21 cellular contexts compared by ENCODE assay signal in genomic region chr3:99700637-99701268, GRCh38.
DNase-seq lines count a peak whose midpoint lies in the region; ATAC-seq, FAIRE-seq and TF ChIP-seq lines count a peak whose summit lies in the region.
"Had no signal": no experiment of that assay in that cellular context is flagged by ENCODE, and none has a peak within 500 bp of the region (broad histone marks: within the 10 kb centered on the region; RNA-seq: fewer than 3 reads in every experiment).

No MANE protein-coding gene starts in this region.

- WGBS in heart left ventricle, 4 donors = 78 to 83% (median 81%) methylated on average over 8 of the region's 8 CpGs

- FAIRE-seq in endometrium (lab: Jason Lieb, UNC) = peak; percentile 95

- no peaks in the 10 kb centered on the region for H3K36me3 ChIP-seq in heart left ventricle
- H3K36me3 ChIP-seq: esophagus squamous epithelium, tibial nerve, WERI-Rb-1 had no signal

- H3K4me3 Mint-ChIP-seq in activated CD4-positive, alpha-beta memory T cell treated with anti-CD3 and anti-CD28 coated beads for 36 hours = no peak overlapping the region
- no peak overlapping the region for H3K4me3 Mint-ChIP-seq in immature natural killer cell
- H3K4me3 Mint-ChIP-seq: nephron progenitor cell had no signal

- no peak overlapping the region for H3K27ac Mint-ChIP-seq in activated CD4-positive, alpha-beta memory T cell treated with anti-CD3 and anti-CD28 coated beads for 36 hours
- no peak overlapping the region for H3K27ac Mint-ChIP-seq in immature natural killer cell
- H3K27ac Mint-ChIP-seq: activated T-helper 2 cell treated with anti-CD3 and anti-CD28 coated beads, Interferon-gamma antibody, Interleukin-2, Interleukin-4, amounts not matched to agents 10 μg/mL and 5 μg/mL and 100 μg/mL, durations not matched to agents 14 hours and 24 hours and 36 hours; nephron progenitor cell had no signal

- H3K36me3 Mint-ChIP-seq in activated CD4-positive, alpha-beta memory T cell treated with anti-CD3 and anti-CD28 coated beads for 36 hours = no peaks in the 10 kb centered on the region
- no peaks in the 10 kb centered on the region for H3K36me3 Mint-ChIP-seq in immature natural killer cell

- H3K27me3 ChIP-seq in heart left ventricle = no peaks in the 10 kb centered on the region
- H3K27me3 ChIP-seq: esophagus squamous epithelium, tibial nerve had no signal

- no peak for TF ChIP-seq CTCF in heart left ventricle (IDR thresholded peaks at IDR 0.05)

- peaks cover 0 to 36% (median 3%) of the 10 kb centered on the region in 12 donors for H3K4me1 ChIP-seq in heart left ventricle

- no peaks in the 10 kb centered on the region for H3K9me3 Mint-ChIP-seq in activated CD4-positive, alpha-beta memory T cell treated with anti-CD3 and anti-CD28 coated beads for 36 hours
- peaks cover 0 to 5% (median 1%) of the 10 kb centered on the region in 6 donors for H3K9me3 Mint-ChIP-seq in immature natural killer cell
- H3K9me3 Mint-ChIP-seq: activated T-helper 2 cell treated with anti-CD3 and anti-CD28 coated beads, Interferon-gamma antibody, Interleukin-2, Interleukin-4, amounts not matched to agents 10 μg/mL and 5 μg/mL and 100 μg/mL, durations not matched to agents 14 hours and 24 hours and 36 hours had no signal

- intact Hi-C loops in heart left ventricle (cut with DNase I) (no loop called here), Right ventricle myocardium superior (cut with DNase I) (no loop called here)
- intact Hi-C loops in activated CD4-positive, alpha-beta memory T cell treated with anti-CD3 and anti-CD28 coated beads for 36 hours (cut with micrococcal nuclease) = no loop called here

- peaks cover 0 to 3% (median 0%) of the 10 kb centered on the region in 12 donors for H3K9me3 ChIP-seq in heart left ventricle
- H3K9me3 ChIP-seq: esophagus squamous epithelium, tibial nerve had no signal

- TF ChIP-seq POLR2A in heart left ventricle (IDR thresholded peaks at IDR 0.05) = no peak

- H3K4me3 ChIP-seq in heart left ventricle = no peak overlapping the region
- H3K4me3 ChIP-seq: dorsolateral prefrontal cortex, esophagus squamous epithelium, tibial nerve had no signal

- CTCF ChIA-PET in activated CD4-positive, alpha-beta memory T cell treated with anti-CD3 and anti-CD28 coated beads for 36 hours (lab: Charles Lee) = interaction anchor here (0.6 to 0.9 kb wide), 3 partner anchors 13 to 218 kb away, joined by 4 read pairs; no protein-coding TSS in a partner anchor

- POLR2A ChIA-PET in activated CD4-positive, alpha-beta memory T cell treated with anti-CD3 and anti-CD28 coated beads for 36 hours (lab: Charles Lee) = no interaction called here

- peak overlapping the region in 7 of 12 donors; percentile 10 to 54 (median 44) for H3K27ac ChIP-seq in heart left ventricle
- H3K27ac ChIP-seq: C4-2B, dorsolateral prefrontal cortex, WERI-Rb-1 had no signal

- peaks cover 4% of the 10 kb centered on the region for H3K27me3 Mint-ChIP-seq in activated CD4-positive, alpha-beta memory T cell treated with anti-CD3 and anti-CD28 coated beads for 36 hours
- peaks cover 0 to 4% (median 0%) of the 10 kb centered on the region in 3 donors for H3K27me3 Mint-ChIP-seq in immature natural killer cell (ENCODE audit: low read depth in 3 of 3)

- H3K4me1 Mint-ChIP-seq in activated CD4-positive, alpha-beta memory T cell treated with anti-CD3 and anti-CD28 coated beads for 36 hours (ENCODE audit: low read depth) = no peaks in the 10 kb centered on the region
- H3K4me1 Mint-ChIP-seq in immature natural killer cell = no peaks in the 10 kb centered on the region
- H3K4me1 Mint-ChIP-seq: nephron progenitor cell had no signal

- ATAC-seq in heart left ventricle = peak in 2 of 4 donors; percentile 64 to 81
- no peak for ATAC-seq in Right ventricle myocardium superior (ENCODE audit: poor library complexity)
- ATAC-seq in HG02610 (IDR thresholded peaks at IDR 0.05; ENCODE audit: unreplicated experiment) = no peak
- ATAC-seq: Panc1 had no signal

- DNase-seq in heart left ventricle (no peak), Right ventricle myocardium superior (no peak), iris pigment epithelial cell (ENCODE audit: low read depth) (peak; percentile 89), CD1c-positive myeloid dendritic cell (ENCODE audit: extremely low spot score) (no peak), immature natural killer cell (no peak)
- no peak for DNase-seq in activated CD4-positive, alpha-beta memory T cell treated with anti-CD3 and anti-CD28 coated beads for 36 hours
- DNase-seq: amygdala; DND-41; dorsolateral prefrontal cortex; esophagus squamous epithelium; NCI-H1048; nephron progenitor cell; stimulated activated CD4-positive, alpha-beta T cell treated with anti-CD3 and anti-CD28 coated beads, Interleukin-2, amount 100 ng/mL, for 48 hours; SW 1271; WERI-Rb-1 had no signal
